In genomic region chr15:63086967-63087366, GRCh38 we compare ENCODE assay signal across 16 cellular contexts. TPM values are rescaled to one million over a fixed set of nuclear protein-coding genes. Genes with fewer than 3 reads are reported as not detected.
DNase-seq lines count a peak whose midpoint lies in the region; ATAC-seq and TF ChIP-seq lines count a peak whose summit lies in the region.
"Had no signal": no experiment of that assay in that cellular context is flagged by ENCODE, and none has a peak within 500 bp of the region (broad histone marks: within the 10 kb centered on the region; RNA-seq: fewer than 3 reads in every experiment).

No MANE protein-coding gene starts in this region.

- no peaks in the 10 kb centered on the region for H3K36me3 Mint-ChIP-seq in progenitor cell of endocrine pancreas (ENCODE audit: insufficient read depth)
- H3K36me3 Mint-ChIP-seq: CD4-positive, alpha-beta memory T cell had no signal

- H3K4me3 ChIP-seq in AG10803 (ENCODE audit: low read length) (no peak overlapping the region), HFF-Myc (replicated peaks; ENCODE audit: low read depth, low read length) (no peak overlapping the region), fibroblast of villous mesenchyme (ENCODE audit: low read depth, low read length) (no peak overlapping the region), coronary artery (no peak overlapping the region), body of pancreas (no peak overlapping the region)

- intact Hi-C loops in body of pancreas (cut with DNase I), result no loop called here

- no peaks in the 10 kb centered on the region for H3K9me3 Mint-ChIP-seq in progenitor cell of endocrine pancreas (ENCODE audit: low read depth)
- H3K9me3 Mint-ChIP-seq: CD4-positive, alpha-beta memory T cell had no signal

- no peaks in the 10 kb centered on the region for H3K27me3 Mint-ChIP-seq in progenitor cell of endocrine pancreas
- H3K27me3 Mint-ChIP-seq: B cell had no signal

- no peak overlapping the region for H3K4me3 Mint-ChIP-seq in progenitor cell of endocrine pancreas (ENCODE audit: low read depth)
- H3K4me3 Mint-ChIP-seq: B cell; CD4-positive, alpha-beta memory T cell had no signal

- TF ChIP-seq CTCF in AG10803 (conservative IDR thresholded peaks at IDR 0.05; ENCODE audit: low read length), result no peak
- TF ChIP-seq CTCF in HFF-Myc (IDR thresholded peaks at IDR 0.05; ENCODE audit: low read depth, low read length, missing control alignments), result no peak
- no peak for TF ChIP-seq CTCF in fibroblast of villous mesenchyme (IDR thresholded peaks at IDR 0.05; ENCODE audit: insufficient read depth, low read depth, low read length)
- no peak for TF ChIP-seq CTCF in progenitor cell of endocrine pancreas (IDR thresholded peaks at IDR 0.05; ENCODE audit: unreplicated experiment)
- TF ChIP-seq CTCF in coronary artery (IDR thresholded peaks at IDR 0.05), result no peak
- no peak for TF ChIP-seq CTCF in body of pancreas (IDR thresholded peaks at IDR 0.05)

- 71 to 77% methylated on average over 5 of the region's 5 CpGs for WGBS in body of pancreas, 2 donors

- no peaks in the 10 kb centered on the region for H3K27me3 ChIP-seq in body of pancreas

- H3K27ac Mint-ChIP-seq in progenitor cell of endocrine pancreas, result peak overlapping the region; percentile 1
- H3K27ac Mint-ChIP-seq: B cell; CD4-positive, alpha-beta memory T cell had no signal

- H3K9me3 ChIP-seq in body of pancreas, result no peaks in the 10 kb centered on the region

- H3K27ac ChIP-seq in coronary artery, result no peak overlapping the region
- no peak overlapping the region for H3K27ac ChIP-seq in body of pancreas

- peak; percentile 63 for DNase-seq in AG10803 (ENCODE audit: low read depth)
- DNase-seq in HFF-Myc (ENCODE audit: extremely low read depth, low read depth), result peak; percentile 16
- peak; percentile 66 for DNase-seq in fibroblast of villous mesenchyme (ENCODE audit: low read depth)
- DNase-seq in progenitor cell of endocrine pancreas (ENCODE audit: low spot score, unreplicated experiment), result no peak
- no peak for DNase-seq in NCI-H748 treated with DMSO at 0.1 percent for 48 hours (lab: John Stamatoyannopoulos, UW)
- no peak for DNase-seq in coronary artery (ENCODE audit: low spot score)
- DNase-seq in body of pancreas, result no peak
- DNase-seq: CD4-positive, alpha-beta memory T cell; DMS79; NCI-H1417 treated with DMSO at 0.1 percent for 48 hours; NCI-H2029; NCI-H2171 treated with DMSO at 0.1 percent for 48 hours; NCI-H82 had no signal

- no peaks in the 10 kb centered on the region for H3K36me3 ChIP-seq in body of pancreas (replicated peaks in 1 of 2; ENCODE audit: insufficient read depth in 1 of 2, low read depth in 2 of 2)

- H3K4me1 Mint-ChIP-seq in progenitor cell of endocrine pancreas (ENCODE audit: low read depth), result peaks cover 28% of the 10 kb centered on the region
- H3K4me1 Mint-ChIP-seq: B cell; CD4-positive, alpha-beta memory T cell had no signal

- ATAC-seq in body of pancreas, result no peak
- ATAC-seq: Panc1, Right ventricle myocardium inferior had no signal

- peaks cover 7% of the 10 kb centered on the region for H3K4me1 ChIP-seq in body of pancreas

- no peak for TF ChIP-seq POLR2A in body of pancreas (IDR thresholded peaks at IDR 0.05)

RNA-seq across cellular contexts. Expression of gene LACTB, which starts 34.7 kb away (rescaled TPM):
- total RNA-seq in fibroblast of villous mesenchyme (31.6 and 63.5 TPM in 2 replicates), progenitor cell of endocrine pancreas (10.2 and 11.5 TPM in 2 replicates), body of pancreas (1 to 10 TPM; 7.6 to 8.6 TPM)

RNA-seq across cellular contexts. Expression of gene TPM1, which starts 44.4 kb away (rescaled TPM):
- total RNA-seq in fibroblast of villous mesenchyme (2,255 and 2,551 TPM in 2 replicates), progenitor cell of endocrine pancreas (284 and 300 TPM in 2 replicates), body of pancreas (100 to 1,000 TPM; 417 to 435 TPM)

Comparison
In these comparisons a context has a peak if more than half of its experiments do, and no peak if none do; other contexts are left out.
1. DNase-seq: peak in AG10803 (single experiment), HFF-Myc (single experiment) and fibroblast of villous mesenchyme (single experiment); none in progenitor cell of endocrine pancreas (single experiment), NCI-H748 treated with DMSO at 0.1 percent for 48 hours (single experiment), coronary artery (single experiment) and body of pancreas (0 of 4).